In genomic region chr2:68062680-68063387, GRCh38 we compare ENCODE assay signal across 1 cellular context.
A peak's percentile ranks its signal among the peaks of the same experiment; 100 is the strongest.
TF ChIP-seq lines count a peak whose summit lies in the region.

Gene C1D (minus strand): TSS chr2:68063004. CDS start chr2:68047310, 15,694 bp downstream.

TF ChIP-seq in K562, 482 proteins besides CTCF, POLR2A, EP300 and RAD21 (continued from another document and continues in another):
- peak; percentile 62 to 87 for TF ChIP-seq MLLT1 (IDR thresholded peaks at IDR 0.05)
- TF ChIP-seq PHF21A (IDR thresholded peaks at IDR 0.05; ENCODE audit: borderline replicate concordance, low read depth) = no peak
- no peak for TF ChIP-seq MAFK (IDR thresholded peaks at IDR 0.05; ENCODE audit: low read length)
- TF ChIP-seq HINFP (tag; conservative IDR thresholded peaks at IDR 0.05; ENCODE audit: low read depth) = no peak
- no peak for TF ChIP-seq UBTF (IDR thresholded peaks at IDR 0.05; ENCODE audit: borderline replicate concordance in 1 of 2, low read depth in 2 of 2, low read length in 2 of 2)
- TF ChIP-seq E2F6 (IDR thresholded peaks at IDR 0.05; ENCODE audit: borderline replicate concordance in 1 of 2, extremely low read depth in 1 of 2, insufficient read depth in 1 of 2, insufficient read length in 1 of 2, low read depth in 1 of 2, low read length in 1 of 2, poor library complexity in 1 of 2, severe bottlenecking in 1 of 2) = peak in 1 of 2 experiments; percentile 16
- TF ChIP-seq LCOR (CRISPR knock-in tag; IDR thresholded peaks at IDR 0.05) = 0 out of 2 replicates have a peak, but pooled peaks have one; percentile 18
- TF ChIP-seq SMARCA5 (IDR thresholded peaks at IDR 0.05) = no peak
- no peak for TF ChIP-seq PCBP2 (IDR thresholded peaks at IDR 0.05; ENCODE audit: low read depth, low read length, poor library complexity, severe bottlenecking)
- no peak for TF ChIP-seq U2AF1 (optimal IDR thresholded peaks at IDR 0.05; ENCODE audit: low read depth, low read length)
- no peak for TF ChIP-seq U2AF2 (optimal IDR thresholded peaks at IDR 0.05; ENCODE audit: low read depth, low read length)
- TF ChIP-seq NCOA6 (IDR thresholded peaks at IDR 0.05) = no peak
- no peak for TF ChIP-seq RBM17 (IDR thresholded peaks at IDR 0.05; ENCODE audit: borderline replicate concordance, low read depth, low read length)
- no peak for TF ChIP-seq ZNF740 (CRISPR knock-in tag; IDR thresholded peaks at IDR 0.05)
- no peak for TF ChIP-seq ZNF740 (tag; IDR thresholded peaks at IDR 0.05)
- no peak for TF ChIP-seq SRSF7 (optimal IDR thresholded peaks at IDR 0.05; ENCODE audit: low read depth, low read length)
- TF ChIP-seq POLR2AphosphoS5 (IDR thresholded peaks at IDR 0.05; ENCODE audit: control insufficient read depth, insufficient read depth, low read depth, low read length) = peak; percentile 94
- no peak for TF ChIP-seq MTF1 (CRISPR knock-in tag; IDR thresholded peaks at IDR 0.05; ENCODE audit: borderline replicate concordance)
- no peak for TF ChIP-seq ZNF766 (CRISPR knock-in tag; conservative IDR thresholded peaks at IDR 0.05)
- TF ChIP-seq ZNF511 (CRISPR knock-in tag; IDR thresholded peaks at IDR 0.05) = no peak
- peak; percentile 75; the same call in 1 of the 2 replicates for TF ChIP-seq PML (IDR thresholded peaks at IDR 0.05; ENCODE audit: low read length)
- no peak for TF ChIP-seq ID3 (CRISPR knock-in tag; IDR thresholded peaks at IDR 0.05)
- no peak for TF ChIP-seq ID3 (tag; IDR thresholded peaks at IDR 0.05)
- peak; percentile 81 for TF ChIP-seq SPI1 (IDR thresholded peaks at IDR 0.05; ENCODE audit: borderline replicate concordance, low read depth, low read length)
- TF ChIP-seq SNRNP70 (optimal IDR thresholded peaks at IDR 0.05; ENCODE audit: low read depth, low read length) = no peak
- peak; percentile 99 for TF ChIP-seq ZBTB12 (CRISPR knock-in tag; IDR thresholded peaks at IDR 0.05)
- no peak for TF ChIP-seq RREB1 (CRISPR knock-in tag; IDR thresholded peaks at IDR 0.05)
- TF ChIP-seq FOXP4 (CRISPR knock-in tag; IDR thresholded peaks at IDR 0.05; ENCODE audit: borderline replicate concordance) = no peak
- TF ChIP-seq DACH1 (IDR thresholded peaks at IDR 0.05; ENCODE audit: partially characterized antibody) = no peak
- TF ChIP-seq PTRF (tag; IDR thresholded peaks at IDR 0.05) = no peak
- TF ChIP-seq SIX5 (IDR thresholded peaks at IDR 0.05; ENCODE audit: borderline replicate concordance in 1 of 2, insufficient read depth in 1 of 2, low read depth in 1 of 2, low read length in 2 of 2) = no peak; a peak in 1 of 4 replicates
- peak; percentile 44; the same call in 1 of the 2 replicates for TF ChIP-seq RNF2 (IDR thresholded peaks at IDR 0.05)
- no peak for TF ChIP-seq ZNF212 (CRISPR knock-in tag; IDR thresholded peaks at IDR 0.05)
- TF ChIP-seq STAT5A (IDR thresholded peaks at IDR 0.05; ENCODE audit: borderline replicate concordance, low read length) = peak; percentile 12; the same call in 1 of the 2 replicates
- no peak for TF ChIP-seq THAP7 (CRISPR knock-in tag; IDR thresholded peaks at IDR 0.05)
